ENCODE assay signal across 13 cellular contexts in the genomic region with DNA sequence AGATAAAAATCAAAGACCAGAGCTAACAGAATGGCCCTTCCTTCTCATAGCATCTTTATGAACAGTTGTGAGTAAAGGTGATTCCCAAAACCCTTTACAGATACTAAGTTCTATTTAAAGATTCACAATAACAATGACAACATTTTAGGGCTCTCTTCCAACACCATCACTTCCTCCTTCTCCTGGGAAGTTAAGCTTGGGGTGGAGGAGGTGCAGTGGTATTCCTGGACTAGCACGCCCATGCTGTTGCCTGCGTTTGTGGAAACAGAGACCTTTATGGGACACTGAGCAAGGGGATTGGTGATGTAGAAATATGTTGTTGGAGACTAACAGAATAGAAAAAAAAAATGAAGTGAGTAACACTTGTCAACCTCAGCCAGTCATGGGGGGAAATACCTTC. TPM values are rescaled to one million over a fixed set of nuclear protein-coding genes. Genes with fewer than 3 reads are reported as not detected.
DNase-seq lines count a peak whose midpoint lies in the region; ATAC-seq and TF ChIP-seq lines count a peak whose summit lies in the region.
"Had no signal": no experiment of that assay in that cellular context is flagged by ENCODE, and none has a peak within 500 bp of the region (broad histone marks: within the 10 kb centered on the region; RNA-seq: fewer than 3 reads in every experiment).

No MANE protein-coding gene starts in this region.

- H2AFZ ChIP-seq in mammary epithelial cell (ENCODE audit: low read depth, low read length) = no peak overlapping the region

- intact Hi-C loops in mammary epithelial cell (cut with micrococcal nuclease) (no loop called here), left ventricle myocardium superior (cut with micrococcal nuclease) (no loop called here), gastrocnemius medialis (cut with DNase I; ENCODE audit: low total_unique reads) (loop anchor here (2.0 kb wide), 1 partner anchor 19 kb away; no protein-coding TSS in a partner anchor)

- dilution Hi-C loops in mammary epithelial cell (cut with HindIII; ENCODE audit: low sequenced_read_pairs) = no loop called here

- TF ChIP-seq CTCF in mammary epithelial cell (conservative IDR thresholded peaks at IDR 0.05 in 1 of 2, IDR thresholded peaks at IDR 0.05 in 1 of 2; ENCODE audit: extremely low read depth in 1 of 2, insufficient read depth in 1 of 2, low read depth in 1 of 2, low read length in 2 of 2) (no peak), gastrocnemius medialis (IDR thresholded peaks at IDR 0.05 in 4 of 5, conservative IDR thresholded peaks at IDR 0.05 in 1 of 5) (no peak)

- H3K9me3 ChIP-seq in mammary epithelial cell (replicated peaks; ENCODE audit: insufficient read depth, low read length) (no peaks in the 10 kb centered on the region), gastrocnemius medialis (no peaks in the 10 kb centered on the region)

- H3K36me3 ChIP-seq in mammary epithelial cell (ENCODE audit: insufficient read depth, low read length) (no peaks in the 10 kb centered on the region), gastrocnemius medialis (no peaks in the 10 kb centered on the region)

- peaks cover 56% of the 10 kb centered on the region for H3K79me2 ChIP-seq in mammary epithelial cell (ENCODE audit: insufficient read depth, low read length)

- 82% methylated on average over 2 of the region's 2 CpGs for WGBS in mammary epithelial cell (ENCODE audit: low coverage, missing lambda C conversion rate)

- in situ Hi-C loops in mammary epithelial cell (cut with MboI; ENCODE audit: low sequenced_read_pairs in 2 of 2) (no loop called here), gastrocnemius medialis (cut with MboI; ENCODE audit: low sequenced_read_pairs in 4 of 4) (no loop called here)

- H3K4me2 ChIP-seq in mammary epithelial cell (ENCODE audit: insufficient read depth, low read depth, low read length) = no peak overlapping the region

- TF ChIP-seq POLR2A in gastrocnemius medialis (IDR thresholded peaks at IDR 0.05) = peak in 1 of 2 donors; percentile 46

- CTCF ChIA-PET in mammary epithelial cell (lab: Charles Lee; ENCODE audit: low non-redundant PET) = no interaction called here

- ATAC-seq in left ventricle myocardium superior = peak; percentile 82
- ATAC-seq in gastrocnemius medialis = peak; percentile 29 to 42
- ATAC-seq: activated CD4-positive, CD25-positive, alpha-beta regulatory T cell treated with anti-CD3 and anti-CD28 coated beads, Interleukin-2, amount 50 U/mL, for 24 hours; K562 had no signal

- DNase-seq in H4 (ENCODE audit: low spot score) (peak; percentile 21), mammary epithelial cell (peak; percentile 60), left ventricle myocardium superior (no peak), gastrocnemius medialis (no peak), COLO829 (ENCODE audit: low spot score) (no peak), HPDE6-E6E7 (ENCODE audit: extremely low spot score) (no peak)
- no peak for DNase-seq in stimulated activated CD4-positive, alpha-beta T cell treated with anti-CD3 and anti-CD28 coated beads, Interleukin-2, amount 100 ng/mL, for 24 hours
- no peak for DNase-seq in stimulated activated naive CD4-positive, alpha-beta T cell (lab: John Stamatoyannopoulos, UW)
- DNase-seq: erythroblast, NCI-H446 treated with DMSO at 0.1 percent for 48 hours, SHP77 treated with DMSO at 0.1 percent for 48 hours had no signal

- no peaks in the 10 kb centered on the region for H3K27me3 ChIP-seq in mammary epithelial cell (ENCODE audit: insufficient read depth, low read length)
- no peaks in the 10 kb centered on the region for H3K27me3 ChIP-seq in gastrocnemius medialis

- H3K9ac ChIP-seq in mammary epithelial cell (ENCODE audit: insufficient read depth, low read length) = no peak overlapping the region

- H3K4me1 ChIP-seq in mammary epithelial cell (ENCODE audit: insufficient read depth, low read length) = peaks cover 18% of the 10 kb centered on the region
- peaks cover 36 to 50% of the 10 kb centered on the region in 2 donors for H3K4me1 ChIP-seq in gastrocnemius medialis

- H3K27ac ChIP-seq in mammary epithelial cell (ENCODE audit: insufficient read depth, low read depth, low read length) = no peak overlapping the region
- peak overlapping the region; percentile 71 to 74 (median 72) for H3K27ac ChIP-seq in gastrocnemius medialis

- no peaks in the 10 kb centered on the region for H4K20me1 ChIP-seq in mammary epithelial cell (ENCODE audit: insufficient read depth, low read length)

- BruUV-seq in mammary epithelial cell (replicated peaks; lab: Mats Ljungman, UMichigan) = no TSS peak

- H3K4me3 ChIP-seq in mammary epithelial cell (replicated peaks in 1 of 3; ENCODE audit: insufficient read depth in 1 of 3, low read depth in 2 of 3, low read length in 3 of 3) (no peak overlapping the region), gastrocnemius medialis (no peak overlapping the region)
- H3K4me3 ChIP-seq: K562 had no signal

RNA-seq across cellular contexts. Expression of gene SYNE2, which starts 22.5 kb away (rescaled TPM):
- 6.1 and 10.3 TPM in 2 replicates for total RNA-seq in H4 (2014; rRNA removed; shearing (Covaris generic))
- total RNA-seq in mammary epithelial cell (10 to 100 TPM; 44.6 to 65.3 TPM), left ventricle myocardium superior (259 TPM), gastrocnemius medialis (100 to 1,000 TPM in 3 of 4 donors, 10 to 100 TPM in 1; 96.9 to 207 (median 182) TPM)
- 11.5 TPM for polyA plus RNA-seq in mammary epithelial cell
- polyA minus RNA-seq in mammary epithelial cell = 157 TPM

Comparison
In these comparisons a context has a peak if more than half of its experiments do, and no peak if none do; other contexts are left out.
1. DNase-seq: peak in H4 (single experiment) and mammary epithelial cell (single experiment); none in left ventricle myocardium superior (single experiment), gastrocnemius medialis (0 of 2), COLO829 (single experiment), HPDE6-E6E7 (single experiment), stimulated activated CD4-positive, alpha-beta T cell treated with anti-CD3 and anti-CD28 coated beads, Interleukin-2, amount 100 ng/mL, for 24 hours (0 of 2) and stimulated activated naive CD4-positive, alpha-beta T cell (0 of 6).